11 cellular contexts compared by ENCODE assay signal in the genomic region with DNA sequence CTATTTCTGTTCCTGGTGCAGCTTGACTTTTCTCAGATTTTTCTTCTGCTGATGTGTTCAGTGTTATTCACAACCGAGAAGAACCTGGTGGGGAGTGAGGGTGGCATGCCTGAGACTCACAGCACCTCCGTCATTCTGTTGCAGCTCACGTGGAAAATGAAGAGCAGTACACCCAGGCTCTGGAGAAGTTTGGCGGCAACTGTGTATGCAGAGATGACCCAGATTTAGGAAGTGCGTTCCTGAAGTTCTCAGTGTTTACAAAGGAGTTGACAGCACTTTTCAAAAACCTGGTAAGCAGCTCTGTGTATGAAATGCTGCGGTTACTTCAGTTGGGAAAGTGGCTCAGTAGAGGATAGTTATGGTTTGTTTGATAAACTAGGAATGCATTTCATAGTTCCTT.
"Had no signal": no experiment of that assay in that cellular context is flagged by ENCODE, and none has a peak within 500 bp of the region (broad histone marks: within the 10 kb centered on the region; RNA-seq: fewer than 3 reads in every experiment).

No MANE protein-coding gene starts in this region.

- FAIRE-seq: colon had no signal

- H3K9me3 ChIP-seq: ovary, suprapubic skin, upper lobe of right lung had no signal

- H3K27me3 ChIP-seq: ovary, suprapubic skin, upper lobe of right lung had no signal

- H3K27ac ChIP-seq: ovary, skin epidermis, suprapubic skin, upper lobe of right lung had no signal

- ATAC-seq: left colon; stimulated activated memory B cell treated with anti-CD40 and anti-IgM and Interleukin-4, amounts not matched to agents 10 μg/mL and 1 μg/mL and 100 μg/mL, for 72 hours; upper lobe of right lung had no signal

- DNase-seq: effector CD8-positive, alpha-beta T cell; immature natural killer cell; left colon; mammary epithelial cell; ovary; retina; upper lobe of right lung had no signal

- H3K36me3 ChIP-seq: ovary, suprapubic skin, upper lobe of right lung had no signal

- H3K4me3 ChIP-seq: ovary, skin epidermis, suprapubic skin, upper lobe of right lung had no signal
